25 cellular contexts compared by ENCODE assay signal in the genomic region with DNA sequence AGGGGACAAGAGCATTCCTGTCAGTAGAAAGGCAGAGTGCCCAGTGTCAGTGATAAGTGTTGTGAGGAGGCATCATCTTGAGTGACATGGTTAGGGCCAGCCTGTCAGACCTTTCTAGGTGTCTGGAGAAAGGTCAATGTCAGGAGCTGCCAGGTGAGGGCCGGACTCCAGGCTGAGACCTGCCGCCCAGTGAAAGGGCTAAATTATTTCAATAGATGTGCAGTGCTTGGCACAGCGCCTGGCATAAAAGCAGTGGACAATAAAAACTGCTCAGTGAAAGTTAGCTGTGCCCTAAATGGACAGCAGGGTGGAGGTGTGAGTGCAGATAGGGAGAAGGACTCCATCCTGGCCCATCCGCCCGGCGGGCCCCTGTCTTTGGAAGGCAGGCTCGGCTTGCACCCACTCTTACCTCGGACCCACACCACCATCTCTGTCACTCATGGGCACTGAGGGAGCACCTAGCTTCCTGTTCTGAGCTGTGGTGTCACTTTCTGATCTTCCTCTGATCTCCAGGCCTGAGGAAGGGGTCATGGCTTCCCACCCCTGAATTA.
"Had no signal": no experiment of that assay in that cellular context is flagged by ENCODE, and none has a peak within 500 bp of the region (broad histone marks: within the 10 kb centered on the region; RNA-seq: fewer than 3 reads in every experiment).

No MANE protein-coding gene starts in this region.

- H3K9ac ChIP-seq: neural progenitor cell had no signal

- H3K27ac ChIP-seq: dorsolateral prefrontal cortex, heart left ventricle, neural progenitor cell, ovary, spleen, testis, tibial nerve, upper lobe of right lung, vagina had no signal

- H3K9me3 ChIP-seq: heart left ventricle, ovary, spleen, testis, tibial nerve, upper lobe of right lung, vagina had no signal

- H3K27me3 Mint-ChIP-seq: stimulated activated memory B cell treated with anti-CD40 and anti-IgM and Interleukin-4, amounts not matched to agents 10 μg/mL and 1 μg/mL and 100 μg/mL, for 72 hours had no signal

- H3K36me3 ChIP-seq: heart left ventricle, neural progenitor cell, ovary, spleen, tibial nerve, upper lobe of right lung, vagina had no signal

- ATAC-seq: heart left ventricle; natural killer cell treated with Interleukin-12 subunit alpha and Interleukin-12 subunit beta and Interleukin-15 and Interleukin-18, amount 100 ng/mL, for 72 hours; sciatic nerve; stimulated activated memory B cell treated with anti-CD40 and anti-IgM and Interleukin-4, amounts not matched to agents 10 μg/mL and 1 μg/mL and 100 μg/mL, for 72 hours; stimulated activated naive CD8-positive, alpha-beta T cell treated with anti-CD3 and anti-CD28 coated beads, Interleukin-15, amount 100 ng/mL, for 72 hours; upper lobe of right lung had no signal

- H3K4me3 ChIP-seq: dorsolateral prefrontal cortex, heart left ventricle, lung, neural progenitor cell, ovary, spleen, testis, tibial nerve, upper lobe of right lung, vagina had no signal

- H3K4me1 ChIP-seq: neural progenitor cell had no signal

- H3K4me3 Mint-ChIP-seq: natural killer cell treated with Interleukin-12 subunit alpha and Interleukin-12 subunit beta and Interleukin-15 and Interleukin-18, amount 100 ng/mL, for 72 hours; neural progenitor cell; stimulated activated memory B cell treated with anti-CD40 and anti-IgM and Interleukin-4, amounts not matched to agents 10 μg/mL and 1 μg/mL and 100 μg/mL, for 72 hours; stimulated activated naive CD8-positive, alpha-beta T cell treated with anti-CD3 and anti-CD28 coated beads, Interleukin-15, amount 100 ng/mL, for 72 hours had no signal

- H2AFZ ChIP-seq: neural progenitor cell had no signal

- H3K36me3 Mint-ChIP-seq: natural killer cell treated with Interleukin-12 subunit alpha and Interleukin-12 subunit beta and Interleukin-15 and Interleukin-18, amount 100 ng/mL, for 72 hours; neural progenitor cell; stimulated activated memory B cell treated with anti-CD40 and anti-IgM and Interleukin-4, amounts not matched to agents 10 μg/mL and 1 μg/mL and 100 μg/mL, for 72 hours had no signal

- H3K27me3 ChIP-seq: dorsolateral prefrontal cortex, heart left ventricle, ovary, spleen, testis, tibial nerve, upper lobe of right lung, vagina had no signal

- H3K27ac Mint-ChIP-seq: natural killer cell treated with Interleukin-12 subunit alpha and Interleukin-12 subunit beta and Interleukin-15 and Interleukin-18, amount 100 ng/mL, for 72 hours; neural progenitor cell; stimulated activated memory B cell treated with anti-CD40 and anti-IgM and Interleukin-4, amounts not matched to agents 10 μg/mL and 1 μg/mL and 100 μg/mL, for 72 hours; stimulated activated naive CD8-positive, alpha-beta T cell treated with anti-CD3 and anti-CD28 coated beads, Interleukin-15, amount 100 ng/mL, for 72 hours had no signal

- DNase-seq: cortex of kidney; dorsolateral prefrontal cortex; effector CD8-positive, alpha-beta T cell; foreskin melanocyte; hippocampal formation; kidney glomerular epithelial cell; mesenchymal stem cell; midbrain; nucleus accumbens; ovary; spleen; stimulated activated CD4-positive, alpha-beta T cell treated with anti-CD3 and anti-CD28 coated beads, Interleukin-15, amount 100 ng/mL, for 24 hours; stimulated activated CD4-positive, alpha-beta T cell treated with anti-CD3 and anti-CD28 coated beads, Interleukin-1b, Interleukin-23, amount 100 ng/mL, for 48 hours; stimulated activated CD4-positive, alpha-beta T cell treated with anti-CD3 and anti-CD28 coated beads, Interleukin-4, amount 100 ng/mL, for 24 hours; stimulated activated naive CD8-positive, alpha-beta T cell treated with anti-CD3 and anti-CD28 coated beads, Interleukin-15, amount 100 ng/mL, for 72 hours; testis; upper lobe of right lung had no signal

- H3K4me2 ChIP-seq: neural progenitor cell had no signal

- H3K9me3 Mint-ChIP-seq: natural killer cell treated with Interleukin-12 subunit alpha and Interleukin-12 subunit beta and Interleukin-15 and Interleukin-18, amount 100 ng/mL, for 72 hours; neural progenitor cell; stimulated activated memory B cell treated with anti-CD40 and anti-IgM and Interleukin-4, amounts not matched to agents 10 μg/mL and 1 μg/mL and 100 μg/mL, for 72 hours; stimulated activated naive CD8-positive, alpha-beta T cell treated with anti-CD3 and anti-CD28 coated beads, Interleukin-15, amount 100 ng/mL, for 72 hours had no signal
